In genomic region chrX:87402256-87402655, GRCh38 we compare ENCODE assay signal across 34 cellular contexts.
"Had no signal": no experiment of that assay in that cellular context is flagged by ENCODE, and none has a peak within 500 bp of the region (broad histone marks: within the 10 kb centered on the region; RNA-seq: fewer than 3 reads in every experiment).

No MANE protein-coding gene starts in this region.

- H3K4me3 ChIP-seq: MG63 had no signal

- H3K4me2 ChIP-seq: KMS-11 had no signal

- H3K27me3 ChIP-seq: MG63 had no signal

- H3K36me3 ChIP-seq: MG63 had no signal

- DNase-seq: Karpas-422, Kasumi-1, MG63, MM.1S, MV-4-11, NCI-H1048, NCI-H1092, NCI-H1092 treated with DMSO at 0.1 percent for 48 hours, NCI-H1105, NCI-H1105 treated with DMSO at 0.1 percent for 48 hours, NCI-H1417, NCI-H1417 treated with DMSO at 0.1 percent for 48 hours, NCI-H1436, NCI-H1436 treated with DMSO at 0.1 percent for 48 hours, NCI-H146, NCI-H1694, NCI-H1694 treated with DMSO at 0.1 percent for 48 hours, NCI-H187, NCI-H187 treated with DMSO at 0.1 percent for 48 hours, NCI-H1930, NCI-H2029, NCI-H2029 treated with DMSO at 0.1 percent for 48 hours, NCI-H2081, NCI-H2081 treated with DMSO at 0.1 percent for 48 hours, NCI-H2107, NCI-H2171, NCI-H2171 treated with DMSO at 0.1 percent for 48 hours, NCI-H2227 treated with DMSO at 0.1 percent for 48 hours, NCI-H226, NCI-H345, NCI-H446, NCI-H446 treated with DMSO at 0.1 percent for 48 hours, NCI-H510A had no signal

- H3K9ac ChIP-seq: KMS-11 had no signal

- H3K9me3 ChIP-seq: MG63 had no signal

- H3K27ac ChIP-seq: KMS-11 had no signal
